ENCODE assay signal across 12 cellular contexts in genomic region chr12:116812238-116812637, GRCh38.
DNase-seq lines count a peak whose midpoint lies in the region; ATAC-seq and TF ChIP-seq lines count a peak whose summit lies in the region.
"Had no signal": no experiment of that assay in that cellular context is flagged by ENCODE, and none has a peak within 500 bp of the region (broad histone marks: within the 10 kb centered on the region; RNA-seq: fewer than 3 reads in every experiment).

No MANE protein-coding gene starts in this region.

- H2BK120ac ChIP-seq in mesendoderm (ENCODE audit: low read depth, low read length) = no peak overlapping the region

- no peaks in the 10 kb centered on the region for H3K27me3 Mint-ChIP-seq in WTC11 (ENCODE audit: low read depth)

- H3K4me1 ChIP-seq in mesendoderm (ENCODE audit: control insufficient read depth, low read depth, low read length) (no peaks in the 10 kb centered on the region), lower lobe of right lung (no peaks in the 10 kb centered on the region)
- H3K4me1 ChIP-seq: Caco-2, HAP-1 had no signal

- H3K9me3 ChIP-seq in lower lobe of right lung = no peaks in the 10 kb centered on the region
- H3K9me3 ChIP-seq: Caco-2, HAP-1 had no signal

- H3K18ac ChIP-seq in mesendoderm (ENCODE audit: low read length) = no peak overlapping the region

- H4K8ac ChIP-seq in mesendoderm (ENCODE audit: low read depth, low read length) = no peak overlapping the region

- H3K4ac ChIP-seq in mesendoderm (ENCODE audit: low read depth, low read length) = no peak overlapping the region

- TF ChIP-seq CTCF in WTC11 (IDR thresholded peaks at IDR 0.05) (no peak), lower lobe of right lung (IDR thresholded peaks at IDR 0.05) (no peak)

- H3K79me2 ChIP-seq in mesendoderm (ENCODE audit: control insufficient read depth, insufficient read depth, low read length) = no peaks in the 10 kb centered on the region

- H3K4me3 Mint-ChIP-seq in WTC11 = no peak overlapping the region
- H3K4me3 Mint-ChIP-seq: CD8-positive, alpha-beta memory T cell had no signal

- H2AK5ac ChIP-seq in mesendoderm (ENCODE audit: low read length) = no peak overlapping the region

- H3K4me2 ChIP-seq in mesendoderm (ENCODE audit: low read length) = no peak overlapping the region

- H3K27ac ChIP-seq in mesendoderm (ENCODE audit: low read depth, low read length) (no peak overlapping the region), lower lobe of right lung (no peak overlapping the region)

- POLR2A ChIA-PET in WTC11 (lab: Charles Lee) = no interaction called here

- H3K4me3 ChIP-seq in mesendoderm (ENCODE audit: low read length) (no peak overlapping the region), lower lobe of right lung (no peak overlapping the region)
- H3K4me3 ChIP-seq: HAP-1 had no signal

- CTCF ChIA-PET in WTC11 (lab: Charles Lee) = no interaction called here

- H3K36me3 Mint-ChIP-seq in WTC11 = no peaks in the 10 kb centered on the region
- H3K36me3 Mint-ChIP-seq: CD8-positive, alpha-beta memory T cell had no signal

- no peak overlapping the region for H3K9ac ChIP-seq in mesendoderm (ENCODE audit: low read length)

- no peaks in the 10 kb centered on the region for H3K79me1 ChIP-seq in mesendoderm (ENCODE audit: low read length)

- H3K27me3 ChIP-seq in mesendoderm (ENCODE audit: insufficient read depth, low read length, poor library complexity) = no peaks in the 10 kb centered on the region
- H3K27me3 ChIP-seq in lower lobe of right lung (ENCODE audit: low read depth) = no peaks in the 10 kb centered on the region

- H3K36me3 ChIP-seq in mesendoderm (ENCODE audit: control insufficient read depth, insufficient read depth, low read length) (peaks cover 2% of the 10 kb centered on the region), lower lobe of right lung (no peaks in the 10 kb centered on the region)

- intact Hi-C loops in lower lobe of right lung (cut with DNase I) = no loop called here

- no peak overlapping the region for H2BK15ac ChIP-seq in mesendoderm (replicated peaks; ENCODE audit: low read depth)

- H3K4me1 Mint-ChIP-seq in WTC11 = no peaks in the 10 kb centered on the region
- H3K4me1 Mint-ChIP-seq: CD8-positive, alpha-beta memory T cell had no signal

- no CpG with 5 or more reads among the region's 10 CpGs for WGBS in mesendoderm (ENCODE audit: extremely low coverage, insufficient coverage, low lambda C conversion rate)

- H3K9me3 Mint-ChIP-seq in WTC11 = no peaks in the 10 kb centered on the region
- H3K9me3 Mint-ChIP-seq: CD8-positive, alpha-beta memory T cell had no signal

- no peak overlapping the region for H4K5ac ChIP-seq in mesendoderm (ENCODE audit: low read length)

- ATAC-seq in GM19351 (IDR thresholded peaks at IDR 0.05; ENCODE audit: unreplicated experiment) = peak; percentile 57
- ATAC-seq in WTC11 = no peak
- ATAC-seq in HG03354 (IDR thresholded peaks at IDR 0.05; ENCODE audit: poor library complexity, severe bottlenecking, unreplicated experiment) = no peak
- ATAC-seq in lower lobe of right lung = no peak

- no peak overlapping the region for H2BK5ac ChIP-seq in mesendoderm (ENCODE audit: low read length)

- H3K27ac Mint-ChIP-seq in WTC11 = peak overlapping the region; percentile 65; the same call in 1 of the 2 replicates
- H3K27ac Mint-ChIP-seq: CD8-positive, alpha-beta memory T cell had no signal

- DNase-seq in WTC11 (ENCODE audit: low spot score) (no peak), mesendoderm (no peak), lower lobe of right lung (no peak), NCI-H226 (no peak)
- no peak for DNase-seq in activated CD4-positive, alpha-beta T cell treated with anti-CD3 and anti-CD28 coated beads, Interleukin-2, amount 50 U/mL, for 1 hour
- DNase-seq: Caco-2; CD8-positive, alpha-beta memory T cell; DND-41; GF-D8 had no signal

- peak overlapping the region; percentile 45 for H3K23ac ChIP-seq in mesendoderm (ENCODE audit: low read length)

- no peak overlapping the region for H3K56ac ChIP-seq in mesendoderm (ENCODE audit: low read length)

TF ChIP-seq in WTC11, 78 proteins besides CTCF, POLR2A, EP300 and RAD21:
- TF ChIP-seq ZNF317 (CRISPR knock-in tag; IDR thresholded peaks at IDR 0.05; ENCODE audit: borderline replicate concordance, low read depth) (no peak), ZNF138 (CRISPR knock-in tag; conservative IDR thresholded peaks at IDR 0.05) (no peak), TP53 (CRISPR knock-in tag; IDR thresholded peaks at IDR 0.05) (no peak), ZNF671 (CRISPR knock-in tag; IDR thresholded peaks at IDR 0.05) (no peak), E2F1 (CRISPR knock-in tag; IDR thresholded peaks at IDR 0.05) (no peak), ZNF219 (CRISPR knock-in tag; IDR thresholded peaks at IDR 0.05; ENCODE audit: borderline replicate concordance) (no peak), NFYB (CRISPR knock-in tag; conservative IDR thresholded peaks at IDR 0.05; ENCODE audit: low read depth) (no peak), SOX15 (CRISPR knock-in tag; IDR thresholded peaks at IDR 0.05) (no peak), RELA (CRISPR knock-in tag; IDR thresholded peaks at IDR 0.05; ENCODE audit: borderline replicate concordance) (no peak), IRF1 (CRISPR knock-in tag; IDR thresholded peaks at IDR 0.05) (no peak)
